In the genomic region with DNA sequence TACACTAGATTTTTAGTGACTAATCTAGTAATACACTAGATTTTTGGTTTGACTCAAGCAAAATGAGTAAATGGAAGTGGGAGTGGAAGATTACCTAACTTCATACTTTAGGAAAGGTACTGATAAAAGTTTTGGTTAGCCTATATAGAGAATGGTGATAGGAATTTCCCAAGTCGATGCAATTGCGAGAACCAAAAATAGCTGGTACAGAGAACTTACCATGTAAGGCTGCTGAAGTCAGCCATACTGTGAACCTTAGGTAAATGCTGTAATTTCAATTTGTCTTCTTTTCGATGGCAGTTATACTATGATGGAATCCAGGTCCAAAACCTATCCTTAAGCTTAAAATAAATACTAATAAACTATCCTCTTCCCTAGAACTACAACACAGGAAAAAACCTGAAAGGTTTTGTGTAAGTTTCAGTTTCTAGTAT, we compare ENCODE assay signal across 1 cellular context.
TF ChIP-seq lines count a peak whose summit lies in the region.

No MANE protein-coding gene starts in this region.

TF ChIP-seq in GM23338, 12 proteins besides CTCF, POLR2A, EP300 and RAD21 (continued from another document):
- TF ChIP-seq, protein P1, sequence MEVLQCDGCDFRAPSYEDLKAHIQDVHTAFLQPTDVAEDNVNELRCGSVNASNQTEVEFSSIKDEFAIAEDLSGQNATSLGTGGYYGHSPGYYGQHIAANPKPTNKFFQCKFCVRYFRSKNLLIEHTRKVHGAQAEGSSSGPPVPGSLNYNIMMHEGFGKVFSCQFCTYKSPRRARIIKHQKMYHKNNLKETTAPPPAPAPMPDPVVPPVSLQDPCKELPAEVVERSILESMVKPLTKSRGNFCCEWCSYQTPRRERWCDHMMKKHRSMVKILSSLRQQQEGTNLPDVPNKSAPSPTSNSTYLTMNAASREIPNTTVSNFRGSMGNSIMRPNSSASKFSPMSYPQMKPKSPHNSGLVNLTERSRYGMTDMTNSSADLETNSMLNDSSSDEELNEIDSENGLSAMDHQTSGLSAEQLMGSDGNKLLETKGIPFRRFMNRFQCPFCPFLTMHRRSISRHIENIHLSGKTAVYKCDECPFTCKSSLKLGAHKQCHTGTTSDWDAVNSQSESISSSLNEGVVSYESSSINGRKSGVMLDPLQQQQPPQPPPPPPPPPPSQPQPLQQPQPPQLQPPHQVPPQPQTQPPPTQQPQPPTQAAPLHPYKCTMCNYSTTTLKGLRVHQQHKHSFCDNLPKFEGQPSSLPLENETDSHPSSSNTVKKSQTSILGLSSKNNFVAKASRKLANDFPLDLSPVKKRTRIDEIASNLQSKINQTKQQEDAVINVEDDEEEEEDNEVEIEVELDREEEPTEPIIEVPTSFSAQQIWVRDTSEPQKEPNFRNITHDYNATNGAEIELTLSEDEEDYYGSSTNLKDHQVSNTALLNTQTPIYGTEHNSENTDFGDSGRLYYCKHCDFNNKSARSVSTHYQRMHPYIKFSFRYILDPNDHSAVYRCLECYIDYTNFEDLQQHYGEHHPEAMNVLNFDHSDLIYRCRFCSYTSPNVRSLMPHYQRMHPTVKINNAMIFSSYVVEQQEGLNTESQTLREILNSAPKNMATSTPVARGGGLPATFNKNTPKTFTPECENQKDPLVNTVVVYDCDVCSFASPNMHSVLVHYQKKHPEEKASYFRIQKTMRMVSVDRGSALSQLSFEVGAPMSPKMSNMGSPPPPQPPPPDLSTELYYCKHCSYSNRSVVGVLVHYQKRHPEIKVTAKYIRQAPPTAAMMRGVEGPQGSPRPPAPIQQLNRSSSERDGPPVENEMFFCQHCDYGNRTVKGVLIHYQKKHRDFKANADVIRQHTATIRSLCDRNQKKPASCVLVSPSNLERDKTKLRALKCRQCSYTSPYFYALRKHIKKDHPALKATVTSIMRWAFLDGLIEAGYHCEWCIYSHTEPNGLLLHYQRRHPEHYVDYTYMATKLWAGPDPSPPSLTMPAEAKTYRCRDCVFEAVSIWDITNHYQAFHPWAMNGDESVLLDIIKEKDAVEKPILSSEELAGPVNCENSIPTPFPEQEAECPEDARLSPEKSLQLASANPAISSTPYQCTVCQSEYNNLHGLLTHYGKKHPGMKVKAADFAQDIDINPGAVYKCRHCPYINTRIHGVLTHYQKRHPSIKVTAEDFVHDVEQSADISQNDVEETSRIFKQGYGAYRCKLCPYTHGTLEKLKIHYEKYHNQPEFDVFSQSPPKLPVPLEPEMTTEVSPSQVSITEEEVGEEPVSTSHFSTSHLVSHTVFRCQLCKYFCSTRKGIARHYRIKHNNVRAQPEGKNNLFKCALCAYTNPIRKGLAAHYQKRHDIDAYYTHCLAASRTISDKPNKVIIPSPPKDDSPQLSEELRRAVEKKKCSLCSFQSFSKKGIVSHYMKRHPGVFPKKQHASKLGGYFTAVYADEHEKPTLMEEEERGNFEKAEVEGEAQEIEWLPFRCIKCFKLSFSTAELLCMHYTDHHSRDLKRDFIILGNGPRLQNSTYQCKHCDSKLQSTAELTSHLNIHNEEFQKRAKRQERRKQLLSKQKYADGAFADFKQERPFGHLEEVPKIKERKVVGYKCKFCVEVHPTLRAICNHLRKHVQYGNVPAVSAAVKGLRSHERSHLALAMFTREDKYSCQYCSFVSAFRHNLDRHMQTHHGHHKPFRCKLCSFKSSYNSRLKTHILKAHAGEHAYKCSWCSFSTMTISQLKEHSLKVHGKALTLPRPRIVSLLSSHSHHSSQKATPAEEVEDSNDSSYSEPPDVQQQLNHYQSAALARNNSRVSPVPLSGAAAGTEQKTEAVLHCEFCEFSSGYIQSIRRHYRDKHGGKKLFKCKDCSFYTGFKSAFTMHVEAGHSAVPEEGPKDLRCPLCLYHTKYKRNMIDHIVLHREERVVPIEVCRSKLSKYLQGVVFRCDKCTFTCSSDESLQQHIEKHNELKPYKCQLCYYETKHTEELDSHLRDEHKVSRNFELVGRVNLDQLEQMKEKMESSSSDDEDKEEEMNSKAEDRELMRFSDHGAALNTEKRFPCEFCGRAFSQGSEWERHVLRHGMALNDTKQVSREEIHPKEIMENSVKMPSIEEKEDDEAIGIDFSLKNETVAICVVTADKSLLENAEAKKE (CRISPR knock-in tag; IDR thresholded peaks at IDR 0.05), result no peak
- TF ChIP-seq POLR2AphosphoS5 (IDR thresholded peaks at IDR 0.05; ENCODE audit: low read depth) (no peak; the same call in 1 of the 2 replicates), STAT1 (IDR thresholded peaks at IDR 0.05; ENCODE audit: unreplicated experiment) (no peak), NANOG (IDR thresholded peaks at IDR 0.05; ENCODE audit: borderline replicate concordance) (no peak), EZH2phosphoT487 (IDR thresholded peaks at IDR 0.05; ENCODE audit: unreplicated experiment) (no peak), ZNF114 (CRISPR knock-in tag; IDR thresholded peaks at IDR 0.05) (no peak)
